1 cellular context compared by ENCODE assay signal in the genomic region with DNA sequence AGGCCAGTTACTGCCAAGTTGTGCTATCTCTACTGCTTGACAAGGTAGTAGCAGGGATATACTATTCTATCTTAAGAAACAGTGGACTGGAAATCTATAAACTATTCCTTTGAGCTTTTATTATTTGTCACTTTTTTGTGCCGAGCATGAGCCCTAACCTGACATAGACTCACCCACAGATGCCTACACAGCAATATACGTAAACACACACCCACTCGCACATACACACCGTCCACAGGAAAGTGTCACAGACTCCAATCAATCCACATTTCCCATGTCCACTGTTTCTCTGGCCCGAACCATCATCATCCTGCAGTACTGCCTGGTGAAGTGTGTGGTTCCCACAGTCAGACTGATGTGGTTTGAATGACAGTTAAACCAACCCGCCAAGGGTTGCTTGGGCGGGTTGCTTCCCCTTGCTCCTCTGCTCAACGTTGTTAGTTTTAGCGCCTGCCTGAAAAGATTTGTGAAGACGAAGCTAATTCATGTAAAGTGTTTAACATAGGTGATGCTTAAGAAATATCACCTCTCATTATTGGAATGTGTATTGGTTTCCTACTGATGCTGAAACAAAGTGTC.
TF ChIP-seq lines count a peak whose summit lies in the region.

No MANE protein-coding gene starts in this region.

TF ChIP-seq in IMR-90, 13 proteins besides CTCF, POLR2A, EP300 and RAD21:
- no peak for TF ChIP-seq MXI1 (IDR thresholded peaks at IDR 0.05; ENCODE audit: borderline replicate concordance, low read depth, low read length)
- TF ChIP-seq CHD1 (IDR thresholded peaks at IDR 0.05; ENCODE audit: low read depth, low read length): no peak
- TF ChIP-seq CEBPB (IDR thresholded peaks at IDR 0.05; ENCODE audit: low read depth, low read length): no peak
- no peak for TF ChIP-seq NFE2L2 (IDR thresholded peaks at IDR 0.05; ENCODE audit: low read depth, low read length)
- TF ChIP-seq RCOR1 (IDR thresholded peaks at IDR 0.05; ENCODE audit: insufficient replicate concordance, low read length): no peak
- TF ChIP-seq MAFK (IDR thresholded peaks at IDR 0.05; ENCODE audit: low read depth, low read length): no peak
- TF ChIP-seq, protein P1, sequence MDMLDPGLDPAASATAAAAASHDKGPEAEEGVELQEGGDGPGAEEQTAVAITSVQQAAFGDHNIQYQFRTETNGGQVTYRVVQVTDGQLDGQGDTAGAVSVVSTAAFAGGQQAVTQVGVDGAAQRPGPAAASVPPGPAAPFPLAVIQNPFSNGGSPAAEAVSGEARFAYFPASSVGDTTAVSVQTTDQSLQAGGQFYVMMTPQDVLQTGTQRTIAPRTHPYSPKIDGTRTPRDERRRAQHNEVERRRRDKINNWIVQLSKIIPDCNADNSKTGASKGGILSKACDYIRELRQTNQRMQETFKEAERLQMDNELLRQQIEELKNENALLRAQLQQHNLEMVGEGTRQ (IDR thresholded peaks at IDR 0.05; ENCODE audit: low read depth, low read length): no peak
- TF ChIP-seq RFX5 (IDR thresholded peaks at IDR 0.05; ENCODE audit: low read depth, low read length): no peak
- TF ChIP-seq BHLHE40 (IDR thresholded peaks at IDR 0.05; ENCODE audit: low read depth, low read length): no peak
- no peak for TF ChIP-seq FOS (IDR thresholded peaks at IDR 0.05; ENCODE audit: low read depth, low read length)
- TF ChIP-seq SMC3 (IDR thresholded peaks at IDR 0.05; ENCODE audit: low read depth, low read length): no peak
- TF ChIP-seq MAZ (IDR thresholded peaks at IDR 0.05; ENCODE audit: borderline replicate concordance, low read depth, low read length): no peak
- TF ChIP-seq, protein P2, sequence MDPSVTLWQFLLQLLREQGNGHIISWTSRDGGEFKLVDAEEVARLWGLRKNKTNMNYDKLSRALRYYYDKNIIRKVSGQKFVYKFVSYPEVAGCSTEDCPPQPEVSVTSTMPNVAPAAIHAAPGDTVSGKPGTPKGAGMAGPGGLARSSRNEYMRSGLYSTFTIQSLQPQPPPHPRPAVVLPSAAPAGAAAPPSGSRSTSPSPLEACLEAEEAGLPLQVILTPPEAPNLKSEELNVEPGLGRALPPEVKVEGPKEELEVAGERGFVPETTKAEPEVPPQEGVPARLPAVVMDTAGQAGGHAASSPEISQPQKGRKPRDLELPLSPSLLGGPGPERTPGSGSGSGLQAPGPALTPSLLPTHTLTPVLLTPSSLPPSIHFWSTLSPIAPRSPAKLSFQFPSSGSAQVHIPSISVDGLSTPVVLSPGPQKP (IDR thresholded peaks at IDR 0.05; ENCODE audit: borderline replicate concordance, low read depth, low read length): no peak
